Comparison of ENCODE assay signal across 1 cellular context in the genomic region with DNA sequence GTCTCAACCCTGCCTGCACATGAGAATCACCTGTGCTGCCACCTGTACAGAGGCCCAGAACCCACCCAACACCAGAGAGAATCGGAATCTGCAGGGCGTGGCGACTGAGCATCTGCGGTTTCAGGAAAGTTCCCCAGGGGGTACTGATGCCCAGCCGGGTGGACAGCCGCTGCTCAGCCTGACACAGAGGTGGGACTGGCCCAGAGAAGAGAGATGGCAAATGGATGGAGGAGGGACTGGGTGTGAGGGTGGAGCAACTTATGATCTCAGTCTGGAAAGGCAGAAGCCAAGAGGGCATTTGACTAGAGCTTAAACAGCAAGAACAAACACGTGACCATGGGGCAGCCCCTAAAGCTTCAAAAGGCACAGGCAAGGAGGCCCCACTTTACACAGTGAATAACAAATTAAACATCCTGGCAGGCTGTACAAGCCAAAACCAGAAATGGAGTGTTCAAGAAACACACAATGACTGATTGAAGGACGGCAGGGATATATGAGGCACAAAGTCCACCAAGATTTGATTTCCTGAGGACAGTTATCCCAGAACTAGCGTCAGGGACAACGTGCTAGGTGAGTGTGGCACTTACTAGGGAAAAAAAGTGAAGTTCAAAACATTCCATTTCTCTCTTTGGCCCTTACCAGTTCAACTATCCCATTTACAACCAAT.
TF ChIP-seq lines count a peak whose summit lies in the region.

No MANE protein-coding gene starts in this region.

TF ChIP-seq in HepG2, 621 proteins besides CTCF, POLR2A, EP300 and RAD21 (continued from another document and continues in another):
- TF ChIP-seq, protein P1, sequence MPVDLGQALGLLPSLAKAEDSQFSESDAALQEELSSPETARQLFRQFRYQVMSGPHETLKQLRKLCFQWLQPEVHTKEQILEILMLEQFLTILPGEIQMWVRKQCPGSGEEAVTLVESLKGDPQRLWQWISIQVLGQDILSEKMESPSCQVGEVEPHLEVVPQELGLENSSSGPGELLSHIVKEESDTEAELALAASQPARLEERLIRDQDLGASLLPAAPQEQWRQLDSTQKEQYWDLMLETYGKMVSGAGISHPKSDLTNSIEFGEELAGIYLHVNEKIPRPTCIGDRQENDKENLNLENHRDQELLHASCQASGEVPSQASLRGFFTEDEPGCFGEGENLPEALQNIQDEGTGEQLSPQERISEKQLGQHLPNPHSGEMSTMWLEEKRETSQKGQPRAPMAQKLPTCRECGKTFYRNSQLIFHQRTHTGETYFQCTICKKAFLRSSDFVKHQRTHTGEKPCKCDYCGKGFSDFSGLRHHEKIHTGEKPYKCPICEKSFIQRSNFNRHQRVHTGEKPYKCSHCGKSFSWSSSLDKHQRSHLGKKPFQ (CRISPR knock-in tag; IDR thresholded peaks at IDR 0.05; ENCODE audit: insufficient replicate concordance): no peak
- TF ChIP-seq ZNF431 (CRISPR knock-in tag; IDR thresholded peaks at IDR 0.05; ENCODE audit: borderline replicate concordance, low read depth) (no peak), GATA4 (IDR thresholded peaks at IDR 0.05; ENCODE audit: borderline replicate concordance, low read depth) (peak; percentile 12; the same call in 1 of the 2 replicates), KLF9 (CRISPR knock-in tag; IDR thresholded peaks at IDR 0.05; ENCODE audit: low read depth) (peak; percentile 73; the same call in 1 of the 2 replicates), ZFX (CRISPR knock-in tag; IDR thresholded peaks at IDR 0.05; ENCODE audit: low read depth) (peak; percentile 62), MYC (CRISPR knock-in tag; IDR thresholded peaks at IDR 0.05; ENCODE audit: borderline replicate concordance) (peak; percentile 44; the same call in 1 of the 2 replicates), HHEX (CRISPR knock-in tag; IDR thresholded peaks at IDR 0.05) (no peak; the same call in 1 of the 2 replicates), ZNF329 (CRISPR knock-in tag; IDR thresholded peaks at IDR 0.05; ENCODE audit: low read depth) (no peak), ZNF232 (CRISPR knock-in tag; IDR thresholded peaks at IDR 0.05; ENCODE audit: borderline replicate concordance) (no peak), FOXO1 (CRISPR knock-in tag; IDR thresholded peaks at IDR 0.05) (peak; percentile 60; the same call in 1 of the 2 replicates), HMG20B (CRISPR knock-in tag; conservative IDR thresholded peaks at IDR 0.05) (peak; percentile 82), TOPORS (CRISPR knock-in tag; IDR thresholded peaks at IDR 0.05) (no peak), ZNF547 (CRISPR knock-in tag; IDR thresholded peaks at IDR 0.05) (0 out of 2 replicates have a peak, but pooled peaks have one; percentile 32), TBX2 (CRISPR knock-in tag; IDR thresholded peaks at IDR 0.05; ENCODE audit: borderline replicate concordance) (peak; percentile 72; the same call in 1 of the 2 replicates), HES4 (CRISPR knock-in tag; IDR thresholded peaks at IDR 0.05; ENCODE audit: borderline replicate concordance) (no peak), RARA (CRISPR knock-in tag; IDR thresholded peaks at IDR 0.05) (peak; percentile 75), ZKSCAN1 (IDR thresholded peaks at IDR 0.05; ENCODE audit: low read length) (no peak), U2AF1 (optimal IDR thresholded peaks at IDR 0.05; ENCODE audit: low read depth, low read length) (no peak), SAP130 (CRISPR knock-in tag; IDR thresholded peaks at IDR 0.05; ENCODE audit: low read depth) (peak; percentile 94), SIN3B (IDR thresholded peaks at IDR 0.05; ENCODE audit: low read length) (no peak), NRL (CRISPR knock-in tag; IDR thresholded peaks at IDR 0.05; ENCODE audit: borderline replicate concordance) (no peak), NR1H2 (CRISPR knock-in tag; IDR thresholded peaks at IDR 0.05; ENCODE audit: borderline replicate concordance, low read depth) (no peak), ZNF496 (CRISPR knock-in tag; IDR thresholded peaks at IDR 0.05; ENCODE audit: insufficient replicate concordance) (no peak), NFRKB (IDR thresholded peaks at IDR 0.05) (no peak), MAFK (conservative IDR thresholded peaks at IDR 0.05 in 1 of 2, IDR thresholded peaks at IDR 0.05 in 1 of 2; ENCODE audit: low read length in 2 of 2) (no peak), ZNF160 (CRISPR knock-in tag; IDR thresholded peaks at IDR 0.05) (no peak), SPEN (CRISPR knock-in tag; IDR thresholded peaks at IDR 0.05; ENCODE audit: low read depth) (peak; percentile 48; the same call in 1 of the 2 replicates), ASH2L (IDR thresholded peaks at IDR 0.05; ENCODE audit: insufficient read length, low read depth, low read length) (no peak), NFE2 (CRISPR knock-in tag; IDR thresholded peaks at IDR 0.05) (no peak), TP53 (CRISPR knock-in tag; conservative IDR thresholded peaks at IDR 0.05) (no peak), TMF1 (CRISPR knock-in tag; IDR thresholded peaks at IDR 0.05; ENCODE audit: low read depth) (no peak), ZNF12 (CRISPR knock-in tag; IDR thresholded peaks at IDR 0.05) (no peak), NFIB (CRISPR knock-in tag; IDR thresholded peaks at IDR 0.05; ENCODE audit: borderline replicate concordance) (no peak), ZFP1 (CRISPR knock-in tag; IDR thresholded peaks at IDR 0.05) (peak; percentile 96), KDM1A (CRISPR knock-in tag; IDR thresholded peaks at IDR 0.05) (0 out of 2 replicates have a peak, but pooled peaks have one; percentile 9), FOXJ3 (CRISPR knock-in tag; IDR thresholded peaks at IDR 0.05; ENCODE audit: borderline replicate concordance) (peak; percentile 39; the same call in 1 of the 2 replicates), MTA3 (CRISPR knock-in tag; IDR thresholded peaks at IDR 0.05) (no peak)
- TF ChIP-seq, protein P2, sequence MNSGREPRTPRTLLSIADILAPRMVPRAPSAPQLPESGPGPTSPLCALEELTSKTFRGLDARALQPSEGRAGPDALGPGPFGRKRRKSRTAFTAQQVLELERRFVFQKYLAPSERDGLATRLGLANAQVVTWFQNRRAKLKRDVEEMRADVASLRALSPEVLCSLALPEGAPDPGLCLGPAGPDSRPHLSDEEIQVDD (CRISPR knock-in tag; IDR thresholded peaks at IDR 0.05; ENCODE audit: borderline replicate concordance): no peak
- TF ChIP-seq, protein P3, sequence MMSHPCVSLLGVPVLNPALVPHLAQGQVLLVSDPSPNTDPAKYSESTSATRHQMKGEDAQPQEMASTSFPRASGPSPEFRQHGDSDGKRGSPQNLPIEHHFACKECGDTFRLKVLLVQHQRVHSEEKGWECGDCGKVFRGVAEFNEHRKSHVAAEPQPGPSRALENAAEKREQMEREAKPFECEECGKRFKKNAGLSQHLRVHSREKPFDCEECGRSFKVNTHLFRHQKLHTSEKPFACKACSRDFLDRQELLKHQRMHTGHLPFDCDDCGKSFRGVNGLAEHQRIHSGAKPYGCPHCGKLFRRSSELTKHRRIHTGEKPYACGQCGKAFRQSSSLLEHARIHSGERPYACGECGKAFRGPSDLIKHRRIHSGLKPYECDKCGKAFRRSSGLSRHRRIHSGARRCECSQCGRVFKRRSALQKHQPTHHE (CRISPR knock-in tag; IDR thresholded peaks at IDR 0.05; ENCODE audit: borderline replicate concordance): no peak
- TF ChIP-seq, protein P4, sequence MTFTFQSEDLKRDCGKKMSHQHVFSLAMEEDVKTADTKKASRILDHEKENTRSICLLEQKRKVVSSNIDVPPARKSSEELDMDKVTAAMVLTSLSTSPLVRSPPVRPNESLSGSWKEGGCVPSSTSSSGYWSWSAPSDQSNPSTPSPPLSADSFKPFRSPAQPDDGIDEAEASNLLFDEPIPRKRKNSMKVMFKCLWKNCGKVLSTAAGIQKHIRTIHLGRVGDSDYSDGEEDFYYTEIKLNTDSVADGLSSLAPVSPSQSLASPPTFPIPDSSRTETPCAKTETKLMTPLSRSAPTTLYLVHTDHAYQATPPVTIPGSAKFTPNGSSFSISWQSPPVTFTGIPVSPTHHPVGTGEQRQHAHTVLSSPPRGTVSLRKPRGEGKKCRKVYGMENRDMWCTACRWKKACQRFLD (CRISPR knock-in tag; IDR thresholded peaks at IDR 0.05; ENCODE audit: borderline replicate concordance): no peak
- TF ChIP-seq, protein P5, sequence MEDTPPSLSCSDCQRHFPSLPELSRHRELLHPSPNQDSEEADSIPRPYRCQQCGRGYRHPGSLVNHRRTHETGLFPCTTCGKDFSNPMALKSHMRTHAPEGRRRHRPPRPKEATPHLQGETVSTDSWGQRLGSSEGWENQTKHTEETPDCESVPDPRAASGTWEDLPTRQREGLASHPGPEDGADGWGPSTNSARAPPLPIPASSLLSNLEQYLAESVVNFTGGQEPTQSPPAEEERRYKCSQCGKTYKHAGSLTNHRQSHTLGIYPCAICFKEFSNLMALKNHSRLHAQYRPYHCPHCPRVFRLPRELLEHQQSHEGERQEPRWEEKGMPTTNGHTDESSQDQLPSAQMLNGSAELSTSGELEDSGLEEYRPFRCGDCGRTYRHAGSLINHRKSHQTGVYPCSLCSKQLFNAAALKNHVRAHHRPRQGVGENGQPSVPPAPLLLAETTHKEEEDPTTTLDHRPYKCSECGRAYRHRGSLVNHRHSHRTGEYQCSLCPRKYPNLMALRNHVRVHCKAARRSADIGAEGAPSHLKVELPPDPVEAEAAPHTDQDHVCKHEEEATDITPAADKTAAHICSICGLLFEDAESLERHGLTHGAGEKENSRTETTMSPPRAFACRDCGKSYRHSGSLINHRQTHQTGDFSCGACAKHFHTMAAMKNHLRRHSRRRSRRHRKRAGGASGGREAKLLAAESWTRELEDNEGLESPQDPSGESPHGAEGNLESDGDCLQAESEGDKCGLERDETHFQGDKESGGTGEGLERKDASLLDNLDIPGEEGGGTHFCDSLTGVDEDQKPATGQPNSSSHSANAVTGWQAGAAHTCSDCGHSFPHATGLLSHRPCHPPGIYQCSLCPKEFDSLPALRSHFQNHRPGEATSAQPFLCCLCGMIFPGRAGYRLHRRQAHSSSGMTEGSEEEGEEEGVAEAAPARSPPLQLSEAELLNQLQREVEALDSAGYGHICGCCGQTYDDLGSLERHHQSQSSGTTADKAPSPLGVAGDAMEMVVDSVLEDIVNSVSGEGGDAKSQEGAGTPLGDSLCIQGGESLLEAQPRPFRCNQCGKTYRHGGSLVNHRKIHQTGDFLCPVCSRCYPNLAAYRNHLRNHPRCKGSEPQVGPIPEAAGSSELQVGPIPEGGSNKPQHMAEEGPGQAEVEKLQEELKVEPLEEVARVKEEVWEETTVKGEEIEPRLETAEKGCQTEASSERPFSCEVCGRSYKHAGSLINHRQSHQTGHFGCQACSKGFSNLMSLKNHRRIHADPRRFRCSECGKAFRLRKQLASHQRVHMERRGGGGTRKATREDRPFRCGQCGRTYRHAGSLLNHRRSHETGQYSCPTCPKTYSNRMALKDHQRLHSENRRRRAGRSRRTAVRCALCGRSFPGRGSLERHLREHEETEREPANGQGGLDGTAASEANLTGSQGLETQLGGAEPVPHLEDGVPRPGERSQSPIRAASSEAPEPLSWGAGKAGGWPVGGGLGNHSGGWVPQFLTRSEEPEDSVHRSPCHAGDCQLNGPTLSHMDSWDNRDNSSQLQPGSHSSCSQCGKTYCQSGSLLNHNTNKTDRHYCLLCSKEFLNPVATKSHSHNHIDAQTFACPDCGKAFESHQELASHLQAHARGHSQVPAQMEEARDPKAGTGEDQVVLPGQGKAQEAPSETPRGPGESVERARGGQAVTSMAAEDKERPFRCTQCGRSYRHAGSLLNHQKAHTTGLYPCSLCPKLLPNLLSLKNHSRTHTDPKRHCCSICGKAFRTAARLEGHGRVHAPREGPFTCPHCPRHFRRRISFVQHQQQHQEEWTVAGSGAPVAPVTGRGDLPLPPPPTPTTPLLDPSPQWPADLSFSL (CRISPR knock-in tag; IDR thresholded peaks at IDR 0.05): peak; percentile 40; the same call in 1 of the 2 replicates
- TF ChIP-seq, protein P6, sequence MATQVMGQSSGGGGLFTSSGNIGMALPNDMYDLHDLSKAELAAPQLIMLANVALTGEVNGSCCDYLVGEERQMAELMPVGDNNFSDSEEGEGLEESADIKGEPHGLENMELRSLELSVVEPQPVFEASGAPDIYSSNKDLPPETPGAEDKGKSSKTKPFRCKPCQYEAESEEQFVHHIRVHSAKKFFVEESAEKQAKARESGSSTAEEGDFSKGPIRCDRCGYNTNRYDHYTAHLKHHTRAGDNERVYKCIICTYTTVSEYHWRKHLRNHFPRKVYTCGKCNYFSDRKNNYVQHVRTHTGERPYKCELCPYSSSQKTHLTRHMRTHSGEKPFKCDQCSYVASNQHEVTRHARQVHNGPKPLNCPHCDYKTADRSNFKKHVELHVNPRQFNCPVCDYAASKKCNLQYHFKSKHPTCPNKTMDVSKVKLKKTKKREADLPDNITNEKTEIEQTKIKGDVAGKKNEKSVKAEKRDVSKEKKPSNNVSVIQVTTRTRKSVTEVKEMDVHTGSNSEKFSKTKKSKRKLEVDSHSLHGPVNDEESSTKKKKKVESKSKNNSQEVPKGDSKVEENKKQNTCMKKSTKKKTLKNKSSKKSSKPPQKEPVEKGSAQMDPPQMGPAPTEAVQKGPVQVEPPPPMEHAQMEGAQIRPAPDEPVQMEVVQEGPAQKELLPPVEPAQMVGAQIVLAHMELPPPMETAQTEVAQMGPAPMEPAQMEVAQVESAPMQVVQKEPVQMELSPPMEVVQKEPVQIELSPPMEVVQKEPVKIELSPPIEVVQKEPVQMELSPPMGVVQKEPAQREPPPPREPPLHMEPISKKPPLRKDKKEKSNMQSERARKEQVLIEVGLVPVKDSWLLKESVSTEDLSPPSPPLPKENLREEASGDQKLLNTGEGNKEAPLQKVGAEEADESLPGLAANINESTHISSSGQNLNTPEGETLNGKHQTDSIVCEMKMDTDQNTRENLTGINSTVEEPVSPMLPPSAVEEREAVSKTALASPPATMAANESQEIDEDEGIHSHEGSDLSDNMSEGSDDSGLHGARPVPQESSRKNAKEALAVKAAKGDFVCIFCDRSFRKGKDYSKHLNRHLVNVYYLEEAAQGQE (IDR thresholded peaks at IDR 0.05; ENCODE audit: borderline replicate concordance in 1 of 2, low read depth in 1 of 2, low read length in 2 of 2): no peak; a peak in 1 of 4 replicates
- TF ChIP-seq, protein P7, sequence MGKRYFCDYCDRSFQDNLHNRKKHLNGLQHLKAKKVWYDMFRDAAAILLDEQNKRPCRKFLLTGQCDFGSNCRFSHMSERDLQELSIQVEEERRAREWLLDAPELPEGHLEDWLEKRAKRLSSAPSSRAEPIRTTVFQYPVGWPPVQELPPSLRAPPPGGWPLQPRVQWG (CRISPR knock-in tag; IDR thresholded peaks at IDR 0.05; ENCODE audit: borderline replicate concordance, low read depth): no peak
- TF ChIP-seq, protein P8, sequence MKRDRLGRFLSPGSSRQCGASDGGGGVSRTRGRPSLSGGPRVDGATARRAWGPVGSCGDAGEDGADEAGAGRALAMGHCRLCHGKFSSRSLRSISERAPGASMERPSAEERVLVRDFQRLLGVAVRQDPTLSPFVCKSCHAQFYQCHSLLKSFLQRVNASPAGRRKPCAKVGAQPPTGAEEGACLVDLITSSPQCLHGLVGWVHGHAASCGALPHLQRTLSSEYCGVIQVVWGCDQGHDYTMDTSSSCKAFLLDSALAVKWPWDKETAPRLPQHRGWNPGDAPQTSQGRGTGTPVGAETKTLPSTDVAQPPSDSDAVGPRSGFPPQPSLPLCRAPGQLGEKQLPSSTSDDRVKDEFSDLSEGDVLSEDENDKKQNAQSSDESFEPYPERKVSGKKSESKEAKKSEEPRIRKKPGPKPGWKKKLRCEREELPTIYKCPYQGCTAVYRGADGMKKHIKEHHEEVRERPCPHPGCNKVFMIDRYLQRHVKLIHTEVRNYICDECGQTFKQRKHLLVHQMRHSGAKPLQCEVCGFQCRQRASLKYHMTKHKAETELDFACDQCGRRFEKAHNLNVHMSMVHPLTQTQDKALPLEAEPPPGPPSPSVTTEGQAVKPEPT (CRISPR knock-in tag; IDR thresholded peaks at IDR 0.05; ENCODE audit: low read depth): no peak
- TF ChIP-seq, protein P9, sequence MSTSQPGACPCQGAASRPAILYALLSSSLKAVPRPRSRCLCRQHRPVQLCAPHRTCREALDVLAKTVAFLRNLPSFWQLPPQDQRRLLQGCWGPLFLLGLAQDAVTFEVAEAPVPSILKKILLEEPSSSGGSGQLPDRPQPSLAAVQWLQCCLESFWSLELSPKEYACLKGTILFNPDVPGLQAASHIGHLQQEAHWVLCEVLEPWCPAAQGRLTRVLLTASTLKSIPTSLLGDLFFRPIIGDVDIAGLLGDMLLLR (CRISPR knock-in tag; IDR thresholded peaks at IDR 0.05): no peak
